Comparison of ENCODE assay signal across 12 cellular contexts in the genomic region with DNA sequence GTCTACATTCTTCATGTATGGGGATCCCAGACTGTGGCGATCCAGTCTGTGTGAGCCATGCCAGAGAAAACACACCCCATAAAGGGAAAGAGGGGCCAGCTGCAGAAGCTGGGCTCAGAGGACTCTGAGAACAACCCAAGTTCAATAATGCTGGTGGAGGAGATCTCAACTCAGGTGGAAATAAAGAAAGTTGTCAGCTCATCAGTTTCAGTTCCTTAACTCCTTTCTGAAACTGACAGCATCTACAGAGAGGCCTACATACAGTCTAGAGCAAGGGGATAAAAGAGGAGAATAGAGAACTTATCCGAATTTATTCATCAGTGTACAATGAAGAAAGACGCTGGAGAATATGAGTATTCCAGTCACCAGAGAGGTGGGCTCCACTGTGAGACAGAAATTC.
DNase-seq lines count a peak whose midpoint lies in the region; ATAC-seq and TF ChIP-seq lines count a peak whose summit lies in the region.
"Had no signal": no experiment of that assay in that cellular context is flagged by ENCODE, and none has a peak within 500 bp of the region (broad histone marks: within the 10 kb centered on the region; RNA-seq: fewer than 3 reads in every experiment).

No MANE protein-coding gene starts in this region.

- no peak overlapping the region for H2AFZ ChIP-seq in H9 (ENCODE audit: low read length)

- H4K91ac ChIP-seq in H9 (ENCODE audit: insufficient read length, low read depth, low read length) = no peak overlapping the region

- H2AK5ac ChIP-seq in H9 (ENCODE audit: insufficient read length, low read length) = no peak overlapping the region

- H3K4me1 ChIP-seq in H9 (ENCODE audit: insufficient read depth, low read length) = no peaks in the 10 kb centered on the region

- no peak overlapping the region for H2BK15ac ChIP-seq in H9 (ENCODE audit: low read depth, low read length)

- no peak overlapping the region for H2BK5ac ChIP-seq in H9 (ENCODE audit: insufficient read length, low read length)

- H4K20me1 ChIP-seq in H9 (ENCODE audit: control insufficient read depth, insufficient read depth, insufficient read length) = no peaks in the 10 kb centered on the region

- no peak overlapping the region for H3K9ac ChIP-seq in H9 (ENCODE audit: extremely low read depth, insufficient read length, low read length)

- no peaks in the 10 kb centered on the region for H3K79me2 ChIP-seq in H9 (ENCODE audit: insufficient read depth, low read length)

- H3K9me3 ChIP-seq in H9 (ENCODE audit: control insufficient read depth, low read depth, low read length) = no peaks in the 10 kb centered on the region

- H3K4ac ChIP-seq in H9 (ENCODE audit: low read depth, low read length) = no peak overlapping the region

- no peak overlapping the region for H3T11ph ChIP-seq in H9 (ENCODE audit: low read length)

- no peaks in the 10 kb centered on the region for H3K27me3 ChIP-seq in H9 (ENCODE audit: insufficient read depth, low read length)

- H3K36me3 Mint-ChIP-seq in H9 (ENCODE audit: insufficient read depth in 1 of 3, low read depth in 3 of 3) = no peaks in the 10 kb centered on the region

- H3K27ac ChIP-seq in H9 (ENCODE audit: insufficient read length, low read depth, low read length) = no peak overlapping the region
- H3K27ac ChIP-seq: HL-60 had no signal

- H2BK20ac ChIP-seq in H9 (ENCODE audit: low read depth, low read length, poor library complexity, severe bottlenecking) = no peak overlapping the region

- no peak overlapping the region for H3K14ac ChIP-seq in H9 (ENCODE audit: insufficient read depth, low read length)

- H4K5ac ChIP-seq in H9 (ENCODE audit: insufficient read length, low read depth, low read length) = no peak overlapping the region

- no peak overlapping the region for H2BK12ac ChIP-seq in H9 (ENCODE audit: insufficient read length, low read depth, low read length)

- no peak overlapping the region for H3K4me2 ChIP-seq in H9 (ENCODE audit: insufficient read depth, insufficient read length, low read length)

- no peaks in the 10 kb centered on the region for H3K4me1 Mint-ChIP-seq in H9
- H3K4me1 Mint-ChIP-seq: activated CD4-positive, alpha-beta memory T cell treated with anti-CD3 and anti-CD28 coated beads, Interleukin-2, amount 10 ng/mL, durations not matched to agents 7 days and 5 days had no signal

- no peak overlapping the region for H3K56ac ChIP-seq in H9 (ENCODE audit: insufficient read length, low read depth, low read length)

- H2BK120ac ChIP-seq in H9 (ENCODE audit: low read depth, low read length, poor library complexity, severe bottlenecking) = no peak overlapping the region

- peaks cover 12% of the 10 kb centered on the region for H3K27me3 Mint-ChIP-seq in H9 (ENCODE audit: low read depth)
- H3K27me3 Mint-ChIP-seq: activated CD4-positive, alpha-beta memory T cell treated with anti-CD3 and anti-CD28 coated beads, Interleukin-2, amount 10 ng/mL, durations not matched to agents 7 days and 5 days had no signal

- no peak overlapping the region for H3K4me3 ChIP-seq in GM12865 (ENCODE audit: low read depth, low read length)

- no peaks in the 10 kb centered on the region for H3K23me2 ChIP-seq in H9 (ENCODE audit: insufficient read length, low read depth, low read length, poor library complexity, severe bottlenecking)

- no peaks in the 10 kb centered on the region for H3K79me1 ChIP-seq in H9 (ENCODE audit: insufficient read depth, low read depth, low read length, poor library complexity, severe bottlenecking)

- H3K4me3 Mint-ChIP-seq in H9 = no peak overlapping the region
- H3K4me3 Mint-ChIP-seq: activated CD4-positive, alpha-beta memory T cell treated with anti-CD3 and anti-CD28 coated beads, Interleukin-2, amount 10 ng/mL, durations not matched to agents 7 days and 5 days had no signal

- H4K8ac ChIP-seq in H9 (replicated peaks; ENCODE audit: insufficient read length, low read depth, low read length) = no peak overlapping the region

- H3K9me3 Mint-ChIP-seq in H9 = no peaks in the 10 kb centered on the region
- H3K9me3 Mint-ChIP-seq: activated CD4-positive, alpha-beta memory T cell treated with anti-CD3 and anti-CD28 coated beads, Interleukin-2, amount 10 ng/mL, durations not matched to agents 7 days and 5 days had no signal

- peak; percentile 85 for ATAC-seq in HG02623 (IDR thresholded peaks at IDR 0.05; ENCODE audit: unreplicated experiment)
- ATAC-seq in HG03460 (IDR thresholded peaks at IDR 0.05; ENCODE audit: unreplicated experiment) = peak; percentile 82

- TF ChIP-seq CTCF in GM12865 (IDR thresholded peaks at IDR 0.05; ENCODE audit: insufficient read depth, low read depth, low read length, missing control alignments) (no peak), H9 (conservative IDR thresholded peaks at IDR 0.05) (no peak)

- DNase-seq in GM12865 (ENCODE audit: low read depth) = peak; percentile 24
- DNase-seq in GM19240 (ENCODE audit: insufficient read length, low spot score) = peak; percentile 35
- no peak for DNase-seq in COLO829 (ENCODE audit: low spot score)
- DNase-seq in H9 = no peak
- no peak for DNase-seq in inferior parietal cortex (ENCODE audit: extremely low spot score)
- DNase-seq in dedifferentiated amniotic fluid mesenchymal stem cell (ENCODE audit: extremely low spot score) = no peak
- DNase-seq: activated CD4-positive, alpha-beta memory T cell treated with anti-CD3 and anti-CD28 coated beads, Interleukin-2, amount 10 ng/mL, durations not matched to agents 7 days and 5 days; midbrain; NCI-H1092 had no signal

- H3K27ac Mint-ChIP-seq in H9 = no peak overlapping the region
- H3K27ac Mint-ChIP-seq: activated CD4-positive, alpha-beta memory T cell treated with anti-CD3 and anti-CD28 coated beads, Interleukin-2, amount 10 ng/mL, durations not matched to agents 7 days and 5 days had no signal

- H3K18ac ChIP-seq in H9 (ENCODE audit: insufficient read length, low read depth, low read length) = no peak overlapping the region

- no CpG with 5 or more reads among the region's 3 CpGs for WGBS in H9 (ENCODE audit: extremely low coverage, insufficient read length, low lambda C conversion rate)

- H3K23ac ChIP-seq in H9 (ENCODE audit: insufficient read length, low read depth, low read length) = no peak overlapping the region

Comparison
In these comparisons a context has a peak if more than half of its experiments do, and no peak if none do; other contexts are left out.
1. DNase-seq: peak in GM12865 (single experiment) and GM19240 (single experiment); none in COLO829 (single experiment), H9 (single experiment), inferior parietal cortex (single experiment) and dedifferentiated amniotic fluid mesenchymal stem cell (single experiment).